In genomic region chr2:109348645-109349554, GRCh38 we compare ENCODE assay signal across 9 cellular contexts.
DNase-seq lines count a peak whose midpoint lies in the region; ATAC-seq and TF ChIP-seq lines count a peak whose summit lies in the region.
"Had no signal": no experiment of that assay in that cellular context is flagged by ENCODE, and none has a peak within 500 bp of the region (broad histone marks: within the 10 kb centered on the region; RNA-seq: fewer than 3 reads in every experiment).

No MANE protein-coding gene starts in this region.

- H3K4me1 ChIP-seq in mucosa of descending colon (ENCODE audit: low read depth) (no peaks in the 10 kb centered on the region), SJCRH30 (peaks cover 8% of the 10 kb centered on the region; the same call in 1 of the 2 replicates)
- H3K4me1 ChIP-seq: HAP-1 had no signal

- peak overlapping the region; percentile 75 for H3K27ac Mint-ChIP-seq in activated CD8-positive, alpha-beta memory T cell treated with anti-CD3 and anti-CD28 coated beads, Interleukin-2, amount 10 ng/mL, durations not matched to agents 7 days and 5 days

- ATAC-seq in GM18861 (IDR thresholded peaks at IDR 0.05; ENCODE audit: unreplicated experiment) (peak; percentile 84), HG02885 (IDR thresholded peaks at IDR 0.05; ENCODE audit: poor library complexity, unreplicated experiment) (peak; percentile 57), mucosa of descending colon (peak; percentile 63)
- ATAC-seq in activated CD8-positive, alpha-beta memory T cell treated with anti-CD3 and anti-CD28 coated beads, Interleukin-2, amount 10 ng/mL, durations not matched to agents 7 days and 5 days = peak; percentile 95

- H3K4me1 Mint-ChIP-seq in activated CD8-positive, alpha-beta memory T cell treated with anti-CD3 and anti-CD28 coated beads, Interleukin-2, amount 10 ng/mL, durations not matched to agents 7 days and 5 days = peaks cover 18% of the 10 kb centered on the region

- peak overlapping the region; percentile 1 for H3K4me3 Mint-ChIP-seq in activated CD8-positive, alpha-beta memory T cell treated with anti-CD3 and anti-CD28 coated beads, Interleukin-2, amount 10 ng/mL, durations not matched to agents 7 days and 5 days

- peak; percentile 72 for DNase-seq in activated CD8-positive, alpha-beta memory T cell treated with anti-CD3 and anti-CD28 coated beads, Interleukin-2, amount 10 ng/mL, durations not matched to agents 7 days and 5 days
- DNase-seq in mucosa of descending colon (no peak), HT-29 (ENCODE audit: low spot score) (no peak), LoVo (ENCODE audit: low spot score) (no peak), SJCRH30 (no peak), kidney glomerular epithelial cell (lab: John Stamatoyannopoulos, UW) (no peak)

- H3K4me3 ChIP-seq in mucosa of descending colon (no peak overlapping the region), SJCRH30 (no peak overlapping the region)
- H3K4me3 ChIP-seq: HAP-1 had no signal

- no peak for TF ChIP-seq CTCF in mucosa of descending colon (IDR thresholded peaks at IDR 0.05)

- peaks cover 31% of the 10 kb centered on the region for H3K27me3 Mint-ChIP-seq in activated CD8-positive, alpha-beta memory T cell treated with anti-CD3 and anti-CD28 coated beads, Interleukin-2, amount 10 ng/mL, durations not matched to agents 7 days and 5 days

- no peaks in the 10 kb centered on the region for H3K9me3 Mint-ChIP-seq in activated CD8-positive, alpha-beta memory T cell treated with anti-CD3 and anti-CD28 coated beads, Interleukin-2, amount 10 ng/mL, durations not matched to agents 7 days and 5 days (ENCODE audit: low read depth)

- H3K27ac ChIP-seq in SJCRH30 = no peak overlapping the region

- CTCF ChIA-PET in activated CD8-positive, alpha-beta memory T cell treated with anti-CD3 and anti-CD28 coated beads, Interleukin-2, amount 10 ng/mL, durations not matched to agents 7 days and 5 days (lab: Charles Lee) = interaction anchor here (0.9 to 1.4 kb wide), 4 partner anchors 37 to 221 kb away, joined by 3 to 4 read pairs (median 4); no protein-coding TSS in a partner anchor

- H3K36me3 ChIP-seq in mucosa of descending colon (ENCODE audit: low read depth) (no peaks in the 10 kb centered on the region), SJCRH30 (no peaks in the 10 kb centered on the region)
- H3K36me3 ChIP-seq: HAP-1 had no signal

- no peaks in the 10 kb centered on the region for H3K36me3 Mint-ChIP-seq in activated CD8-positive, alpha-beta memory T cell treated with anti-CD3 and anti-CD28 coated beads, Interleukin-2, amount 10 ng/mL, durations not matched to agents 7 days and 5 days

- intact Hi-C loops in mucosa of descending colon (cut with DNase I, micrococcal nuclease) = no loop called here

- H3K9me3 ChIP-seq in mucosa of descending colon (no peaks in the 10 kb centered on the region), SJCRH30 (replicated peaks) (no peaks in the 10 kb centered on the region)
- H3K9me3 ChIP-seq: HAP-1 had no signal

- no peaks in the 10 kb centered on the region; the same call in 1 of the 2 replicates for H3K27me3 ChIP-seq in SJCRH30
